ENCODE assay signal across 1 cellular context in the genomic region with DNA sequence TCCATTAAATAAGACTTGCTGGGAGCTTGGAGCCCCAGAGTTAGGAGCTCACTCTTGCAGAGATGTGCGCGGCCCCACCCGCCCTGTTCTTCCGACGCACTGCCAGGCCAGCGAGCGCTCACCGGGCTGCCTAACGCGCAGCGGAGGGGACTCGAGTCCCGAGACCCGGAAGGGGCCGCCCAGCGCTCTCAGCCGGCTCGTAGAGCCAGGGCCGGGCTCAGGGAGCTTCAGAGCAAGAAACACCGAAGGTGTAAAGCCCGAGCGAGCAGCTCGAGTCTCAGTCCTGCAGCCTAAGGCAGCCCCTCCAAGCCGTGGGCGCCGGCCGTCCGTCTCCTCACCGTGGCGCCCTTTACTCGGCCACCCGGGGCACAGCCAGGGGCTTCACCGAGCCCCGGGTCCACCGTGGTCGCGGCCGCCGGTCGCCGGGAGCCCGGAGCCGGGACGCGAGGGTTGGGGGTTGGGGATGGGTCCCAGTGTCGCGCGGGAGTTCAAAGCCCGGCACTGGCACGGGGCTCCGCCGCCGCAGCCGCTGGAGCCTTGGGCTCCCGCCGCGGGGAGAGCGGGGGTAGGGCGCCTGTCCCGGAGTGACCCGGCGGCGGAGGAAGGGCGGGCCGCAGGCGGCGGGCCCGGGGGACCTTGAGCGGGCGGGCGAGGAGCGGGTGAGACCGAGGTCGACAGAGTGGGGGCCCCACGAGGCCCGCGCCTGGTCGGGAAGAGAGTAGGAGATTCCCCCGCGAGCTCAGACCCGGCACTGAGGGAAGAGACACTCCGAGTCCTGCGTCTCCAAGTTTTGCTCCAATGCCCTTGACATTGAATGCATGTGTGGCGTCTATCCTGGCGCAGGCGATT.
TF ChIP-seq lines count a peak whose summit lies in the region.

No MANE protein-coding gene starts in this region.

TF ChIP-seq in A549, 52 proteins besides CTCF, POLR2A, EP300 and RAD21:
- TF ChIP-seq KDM1A (IDR thresholded peaks at IDR 0.05; ENCODE audit: low read depth) (no peak), PHF8 (IDR thresholded peaks at IDR 0.05; ENCODE audit: borderline replicate concordance, low read depth) (peak; percentile 36; the same call in 1 of the 2 replicates), TFCP2L1 (CRISPR knock-in tag; IDR thresholded peaks at IDR 0.05) (no peak)
